Comparison of ENCODE assay signal across 15 cellular contexts in the genomic region with DNA sequence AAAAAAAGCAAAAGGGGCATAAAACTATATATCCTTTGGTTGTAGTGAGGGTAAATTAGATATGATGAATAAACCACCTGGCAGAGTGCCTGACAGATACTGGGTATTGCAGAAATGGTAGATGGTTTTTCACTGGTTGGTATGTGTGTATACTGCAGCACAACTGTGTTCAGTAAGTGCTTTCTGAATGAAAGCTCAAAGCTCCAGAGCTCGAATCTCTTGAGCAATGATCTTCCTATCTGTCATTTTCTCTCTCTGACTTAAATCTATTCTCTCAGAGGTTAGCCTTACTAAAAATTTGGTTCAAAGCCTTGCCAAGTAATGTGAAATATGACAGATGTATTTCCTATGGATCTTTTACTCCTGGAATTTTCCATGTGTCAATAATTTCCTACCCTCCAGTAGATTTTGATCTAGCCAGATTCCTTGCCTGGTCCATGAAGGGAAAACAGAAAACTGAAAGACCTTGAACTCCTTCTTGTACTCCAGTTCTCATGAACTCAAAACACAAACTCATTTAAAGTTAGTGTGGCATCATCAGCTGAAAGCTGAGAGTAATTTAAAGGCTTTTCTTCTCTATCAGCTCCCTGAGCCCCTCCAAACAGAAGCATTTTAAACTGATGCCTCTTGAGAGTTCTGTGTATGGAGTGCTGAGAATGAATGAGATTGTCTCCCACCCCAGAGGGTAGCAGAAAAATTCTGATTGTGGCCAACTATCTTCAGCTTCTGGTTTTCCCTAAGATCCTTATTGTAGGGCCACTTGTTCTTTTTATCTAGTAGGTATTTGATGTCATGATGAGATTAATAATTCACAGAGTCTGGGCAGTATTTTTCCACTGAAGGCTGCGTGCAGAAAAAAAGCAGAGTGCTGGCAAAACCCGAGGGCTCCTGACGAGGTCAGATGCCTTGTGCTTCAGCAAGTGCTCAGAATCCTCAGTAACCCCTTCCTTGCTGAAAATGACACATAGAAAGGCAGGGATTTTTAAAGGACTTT.
A peak's percentile ranks its signal among the peaks of the same experiment; 100 is the strongest.
DNase-seq lines count a peak whose midpoint lies in the region; ATAC-seq and TF ChIP-seq lines count a peak whose summit lies in the region.
"Had no signal": no experiment of that assay in that cellular context is flagged by ENCODE, and none has a peak within 500 bp of the region (broad histone marks: within the 10 kb centered on the region; RNA-seq: fewer than 3 reads in every experiment).

No MANE protein-coding gene starts in this region.

- no peak overlapping the region for H3K4me3 ChIP-seq in neural progenitor cell
- H3K4me3 ChIP-seq: lung had no signal

- H3K4me1 Mint-ChIP-seq in neural progenitor cell: peaks cover 28% of the 10 kb centered on the region
- H3K4me1 Mint-ChIP-seq: B cell, T-cell had no signal

- H3K9me3 ChIP-seq in neural progenitor cell (ENCODE audit: low read depth): no peaks in the 10 kb centered on the region

- no peaks in the 10 kb centered on the region for H3K36me3 ChIP-seq in neural progenitor cell

- DNase-seq in DMS53 treated with DMSO at 0.1 percent for 48 hours (lab: John Stamatoyannopoulos, UW; ENCODE audit: unreplicated experiment): peak; percentile 84
- DNase-seq in SW480 (ENCODE audit: low spot score): peak; percentile 9
- DNase-seq in foreskin melanocyte: peak; percentile 61
- DNase-seq in neural progenitor cell (ENCODE audit: low spot score): peak; percentile 9
- no peak for DNase-seq in CD1c-positive myeloid dendritic cell (ENCODE audit: extremely low spot score)
- no peak for DNase-seq in AG20443 (ENCODE audit: low spot score)
- DNase-seq: activated CD4-positive, alpha-beta T cell treated with anti-CD3 and anti-CD28 coated beads for 4 hours; activated T-cell treated with anti-CD3 and anti-CD28 coated beads, Interleukin-2, amount 50 U/mL, for 4 hours; effector CD8-positive, alpha-beta T cell; T-cell had no signal

- H3K4me3 Mint-ChIP-seq in neural progenitor cell: no peak overlapping the region
- H3K4me3 Mint-ChIP-seq: activated T-cell treated with anti-CD3 and anti-CD28 coated beads, Interleukin-2, amount 50 U/mL, for 4 hours; B cell; stimulated activated naive CD8-positive, alpha-beta T cell treated with anti-CD3 and anti-CD28 coated beads, Interleukin-15, Interleukin-2, amounts not matched to agents 100 ng/mL and 50 ng/mL, for 24 hours; T-cell had no signal

- H3K36me3 Mint-ChIP-seq in neural progenitor cell: no peaks in the 10 kb centered on the region
- H3K36me3 Mint-ChIP-seq: T-cell had no signal

- no peak overlapping the region for H2AFZ ChIP-seq in neural progenitor cell (replicated peaks)

- no peaks in the 10 kb centered on the region for H4K20me1 ChIP-seq in neural progenitor cell (ENCODE audit: low read depth)

- no peaks in the 10 kb centered on the region for H3K9me3 Mint-ChIP-seq in neural progenitor cell
- H3K9me3 Mint-ChIP-seq: activated T-cell treated with anti-CD3 and anti-CD28 coated beads, Interleukin-2, amount 50 U/mL, for 4 hours; stimulated activated naive CD8-positive, alpha-beta T cell treated with anti-CD3 and anti-CD28 coated beads, Interleukin-15, Interleukin-2, amounts not matched to agents 100 ng/mL and 50 ng/mL, for 24 hours; T-cell had no signal

- H3K9ac ChIP-seq in neural progenitor cell: no peak overlapping the region

- H3K4me2 ChIP-seq in neural progenitor cell: no peak overlapping the region

- no peaks in the 10 kb centered on the region for H3K4me1 ChIP-seq in neural progenitor cell

- ATAC-seq in HG02870 (IDR thresholded peaks at IDR 0.05; ENCODE audit: unreplicated experiment) (no peak), HG03457 (IDR thresholded peaks at IDR 0.05; ENCODE audit: unreplicated experiment) (no peak)
- ATAC-seq: activated T-cell treated with anti-CD3 and anti-CD28 coated beads, Interleukin-2, amount 50 U/mL, for 4 hours; T-cell had no signal

- H3K27me3 Mint-ChIP-seq in neural progenitor cell (ENCODE audit: insufficient read depth, low read depth): peaks cover 9% of the 10 kb centered on the region
- H3K27me3 Mint-ChIP-seq: stimulated activated naive CD8-positive, alpha-beta T cell treated with anti-CD3 and anti-CD28 coated beads, Interleukin-15, Interleukin-2, amounts not matched to agents 100 ng/mL and 50 ng/mL, for 24 hours; T-cell had no signal

- no peak overlapping the region for H3K27ac ChIP-seq in neural progenitor cell

- no peak overlapping the region for H3K27ac Mint-ChIP-seq in neural progenitor cell
- H3K27ac Mint-ChIP-seq: B cell; stimulated activated naive CD8-positive, alpha-beta T cell treated with anti-CD3 and anti-CD28 coated beads, Interleukin-15, Interleukin-2, amounts not matched to agents 100 ng/mL and 50 ng/mL, for 24 hours; T-cell had no signal

- H3K27me3 ChIP-seq in neural progenitor cell: no peaks in the 10 kb centered on the region

- no peak for TF ChIP-seq CTCF in neural progenitor cell (IDR thresholded peaks at IDR 0.05)

- no peaks in the 10 kb centered on the region for H3K79me2 ChIP-seq in neural progenitor cell (ENCODE audit: low read depth)

- no peaks in the 10 kb centered on the region for H3F3A ChIP-seq in neural progenitor cell (ENCODE audit: low read depth)

Comparison
In these comparisons a context has a peak if more than half of its experiments do, and no peak if none do; other contexts are left out.
1. DNase-seq: peak in DMS53 treated with DMSO at 0.1 percent for 48 hours (single experiment), SW480 (single experiment), foreskin melanocyte (single experiment) and neural progenitor cell (single experiment); none in CD1c-positive myeloid dendritic cell (single experiment) and AG20443 (single experiment).